Comparison of ENCODE assay signal across 28 cellular contexts in genomic region chr10:25629333-25629732, GRCh38.
"Had no signal": no experiment of that assay in that cellular context is flagged by ENCODE, and none has a peak within 500 bp of the region (broad histone marks: within the 10 kb centered on the region; RNA-seq: fewer than 3 reads in every experiment).

No MANE protein-coding gene starts in this region.

- H2AFZ ChIP-seq: hepatocyte had no signal

- H3K27me3 ChIP-seq: colonic mucosa, dorsolateral prefrontal cortex, esophagus muscularis mucosa, esophagus squamous epithelium, foreskin keratinocyte, gastrocnemius medialis, gastroesophageal sphincter, heart left ventricle, heart right ventricle, hepatocyte had no signal

- ATAC-seq: effector memory CD8-positive, alpha-beta T cell; esophagus mucosa; foreskin keratinocyte; gastrocnemius medialis; gastroesophageal sphincter; heart left ventricle; heart right ventricle had no signal

- H3K4me2 ChIP-seq: hepatocyte had no signal

- H3K4me1 ChIP-seq: colonic mucosa, esophagus muscularis mucosa, esophagus squamous epithelium, foreskin keratinocyte, gastrocnemius medialis, gastroesophageal sphincter, heart left ventricle, heart right ventricle had no signal

- DNase-seq: colonic mucosa; cortex of kidney; dermis blood vessel endothelial cell; dorsolateral prefrontal cortex; effector CD4-positive, alpha-beta T cell; effector CD8-positive, alpha-beta T cell; effector memory CD4-positive, alpha-beta T cell; effector memory CD8-positive, alpha-beta T cell; endodermal cell; erythroblast; esophagus squamous epithelium; foreskin fibroblast; foreskin keratinocyte; foreskin melanocyte; gastrocnemius medialis; glutamatergic neuron; head of caudate nucleus; heart left ventricle; heart right ventricle had no signal

- H3K4me3 ChIP-seq: colonic mucosa, coronary artery, dorsolateral prefrontal cortex, esophagus muscularis mucosa, esophagus squamous epithelium, gastrocnemius medialis, gastroesophageal sphincter, heart left ventricle, heart right ventricle, hepatocyte had no signal

- H3K79me2 ChIP-seq: hepatocyte had no signal

- H3K36me3 ChIP-seq: colonic mucosa, esophagus muscularis mucosa, esophagus squamous epithelium, gastrocnemius medialis, gastroesophageal sphincter, heart left ventricle, heart right ventricle had no signal

- FAIRE-seq: endometrium, endothelial cell of umbilical vein, frontal cortex had no signal

- H3K9me3 ChIP-seq: colonic mucosa, esophagus muscularis mucosa, esophagus squamous epithelium, gastrocnemius medialis, gastroesophageal sphincter had no signal

- H3K27ac ChIP-seq: colonic mucosa, coronary artery, dorsolateral prefrontal cortex, epithelial cell of prostate, esophagus muscularis mucosa, esophagus squamous epithelium, foreskin keratinocyte, gastrocnemius medialis, gastroesophageal sphincter, heart left ventricle, heart right ventricle, hepatocyte had no signal
